In genomic region chr16:14309906-14310305, GRCh38 we compare ENCODE assay signal across 9 cellular contexts.
DNase-seq lines count a peak whose midpoint lies in the region; FAIRE-seq and TF ChIP-seq lines count a peak whose summit lies in the region.
"Had no signal": no experiment of that assay in that cellular context is flagged by ENCODE, and none has a peak within 500 bp of the region (broad histone marks: within the 10 kb centered on the region; RNA-seq: fewer than 3 reads in every experiment).

No MANE protein-coding gene starts in this region.

- peaks cover 1 to 18% (median 8%) of the 10 kb centered on the region in 11 experiments; a peak in 19 of 22 replicates for H3K27me3 ChIP-seq in BLaER1 treated with 17β-estradiol and CSF1 and Interleukin-3, amounts not matched to agents 10 nM and 100 nM
- H3K27me3 ChIP-seq in HUES6 (ENCODE audit: control insufficient read depth, insufficient read depth, low read length) (no peaks in the 10 kb centered on the region), astrocyte (ENCODE audit: insufficient read depth, low read length) (no peaks in the 10 kb centered on the region)

- CTCF ChIA-PET in HEK293T (lab: Yijun Ruan, JAX), result interaction anchor here (0.9 kb wide), 1 partner anchor 211 kb away, joined by 4 read pairs; no protein-coding TSS in a partner anchor

- intact Hi-C loops in kidney (cut with DNase I), result loop anchor here (10.0 kb wide), 1 partner anchor 215 kb away; no protein-coding TSS in a partner anchor

- peaks cover 48 to 78% (median 64%) of the 10 kb centered on the region in 10 experiments for H3K4me1 ChIP-seq in BLaER1 treated with 17β-estradiol and CSF1 and Interleukin-3, amounts not matched to agents 10 nM and 100 nM
- peaks cover 57% of the 10 kb centered on the region for H3K4me1 ChIP-seq in HUES6 (ENCODE audit: control insufficient read depth, insufficient read depth, low read length)
- peaks cover 14% of the 10 kb centered on the region for H3K4me1 ChIP-seq in astrocyte (ENCODE audit: insufficient read depth, low read length)
- peaks cover 56% of the 10 kb centered on the region for H3K4me1 ChIP-seq in mesodermal cell (ENCODE audit: control insufficient read depth, insufficient read depth, low read length, poor library complexity, severe bottlenecking)
- no peaks in the 10 kb centered on the region for H3K4me1 ChIP-seq in kidney (ENCODE audit: control insufficient read depth in 1 of 2, insufficient read depth in 1 of 2, low read depth in 1 of 2, low read length in 2 of 2)

- peak overlapping the region in 9 of 11 experiments; percentile 59 to 78 (median 70); a peak in 19 of 22 replicates for H3K9ac ChIP-seq in BLaER1 treated with 17β-estradiol and CSF1 and Interleukin-3, amounts not matched to agents 10 nM and 100 nM
- H3K9ac ChIP-seq in HUES6 (ENCODE audit: low read length), result no peak overlapping the region
- H3K9ac ChIP-seq in astrocyte (ENCODE audit: low read length), result peak overlapping the region; percentile 10
- H3K9ac ChIP-seq in kidney (ENCODE audit: low read length in 2 of 2), result no peak overlapping the region

- FAIRE-seq in astrocyte (lab: Jason Lieb, UNC) (no peak), kidney (lab: Jason Lieb, UNC) (no peak)

- no peak overlapping the region for H2AFZ ChIP-seq in astrocyte (ENCODE audit: low read depth, low read length)

- H3K36me3 ChIP-seq in BLaER1 treated with 17β-estradiol and CSF1 and Interleukin-3, amounts not matched to agents 10 nM and 100 nM, result no peaks in the 10 kb centered on the region
- no peaks in the 10 kb centered on the region for H3K36me3 ChIP-seq in HUES6 (ENCODE audit: control insufficient read depth, insufficient read depth, low read length)
- no peaks in the 10 kb centered on the region for H3K36me3 ChIP-seq in astrocyte (ENCODE audit: insufficient read depth, low read length)
- no peaks in the 10 kb centered on the region for H3K36me3 ChIP-seq in mesodermal cell (ENCODE audit: control insufficient read depth, insufficient read depth, low read length)
- no peaks in the 10 kb centered on the region for H3K36me3 ChIP-seq in kidney (ENCODE audit: control insufficient read depth in 1 of 2, insufficient read depth in 2 of 2, low read length in 2 of 2)

- H3K4me3 Mint-ChIP-seq in astrocyte (ENCODE audit: unreplicated experiment) (peak overlapping the region; percentile 22), glutamatergic neuron (ENCODE audit: unreplicated experiment) (no peak overlapping the region)
- H3K4me3 Mint-ChIP-seq: mesothelial cell of epicardium had no signal

- H3K27me3 Mint-ChIP-seq in astrocyte (ENCODE audit: low read depth, unreplicated experiment) (no peaks in the 10 kb centered on the region), glutamatergic neuron (ENCODE audit: unreplicated experiment) (peaks cover 1% of the 10 kb centered on the region)

- peaks cover 77% of the 10 kb centered on the region for H3K79me2 ChIP-seq in astrocyte (ENCODE audit: insufficient read depth, low read length)

- no peaks in the 10 kb centered on the region for H3K9me3 Mint-ChIP-seq in astrocyte (ENCODE audit: unreplicated experiment)
- H3K9me3 Mint-ChIP-seq in glutamatergic neuron (ENCODE audit: unreplicated experiment), result no peaks in the 10 kb centered on the region
- H3K9me3 Mint-ChIP-seq: mesothelial cell of epicardium had no signal

- H3K4me2 ChIP-seq in BLaER1 treated with 17β-estradiol and CSF1 and Interleukin-3, amounts not matched to agents 10 nM and 100 nM, result peak overlapping the region; percentile 74 to 95 (median 91)
- H3K4me2 ChIP-seq in astrocyte (ENCODE audit: low read length), result peak overlapping the region; percentile 62

- POLR2A ChIA-PET in HEK293T (lab: Yijun Ruan, JAX), result interaction anchor here (0.7 kb wide), 1 partner anchor 110 kb away, joined by 3 read pairs; no protein-coding TSS in a partner anchor

- peaks cover 60% of the 10 kb centered on the region for H3K4me1 Mint-ChIP-seq in astrocyte (ENCODE audit: low read depth, unreplicated experiment)
- H3K4me1 Mint-ChIP-seq in glutamatergic neuron (ENCODE audit: low read depth, unreplicated experiment), result peaks cover 17% of the 10 kb centered on the region

- no peak for TF ChIP-seq CTCF in astrocyte (IDR thresholded peaks at IDR 0.05; ENCODE audit: insufficient read depth, low read depth, low read length)
- no peak for TF ChIP-seq CTCF in kidney (IDR thresholded peaks at IDR 0.05; ENCODE audit: borderline replicate concordance, extremely low read depth, insufficient read depth)
- TF ChIP-seq CTCF in glutamatergic neuron (IDR thresholded peaks at IDR 0.05; ENCODE audit: partially characterized antibody, unreplicated experiment), result no peak

- peaks cover 0 to 30% (median 4%) of the 10 kb centered on the region in 11 experiments; a peak in 7 of 22 replicates for H4K20me1 ChIP-seq in BLaER1 treated with 17β-estradiol and CSF1 and Interleukin-3, amounts not matched to agents 10 nM and 100 nM
- H4K20me1 ChIP-seq in astrocyte (ENCODE audit: insufficient read depth, low read length), result peaks cover 82% of the 10 kb centered on the region

- 85 to 88% methylated on average over 9 to 10 of the region's 10 CpGs for WGBS in mesodermal cell (ENCODE audit: insufficient coverage in 2 of 2), 2 experiments

- DNase-seq in astrocyte (ENCODE audit: low read depth) (peak; percentile 67), HEK293T (ENCODE audit: extremely low spot score) (no peak), kidney (no peak), glutamatergic neuron (no peak), GM19240 (ENCODE audit: insufficient read length, low spot score) (no peak)

- H3K9me3 ChIP-seq in BLaER1 treated with 17β-estradiol and CSF1 and Interleukin-3, amounts not matched to agents 10 nM and 100 nM (replicated peaks in 1 of 11), result no peaks in the 10 kb centered on the region
- H3K9me3 ChIP-seq in HUES6 (ENCODE audit: control insufficient read depth, insufficient read depth, low read depth, low read length), result no peaks in the 10 kb centered on the region
- H3K9me3 ChIP-seq in astrocyte (ENCODE audit: insufficient read depth, low read depth, low read length), result no peaks in the 10 kb centered on the region
- H3K9me3 ChIP-seq in mesodermal cell (ENCODE audit: control insufficient read depth, low read length), result no peaks in the 10 kb centered on the region
- no peaks in the 10 kb centered on the region for H3K9me3 ChIP-seq in kidney (ENCODE audit: control insufficient read depth in 1 of 2, low read length in 2 of 2)

- H3K27ac Mint-ChIP-seq in astrocyte (ENCODE audit: unreplicated experiment), result peak overlapping the region; percentile 77
- H3K27ac Mint-ChIP-seq in glutamatergic neuron (ENCODE audit: unreplicated experiment), result no peak overlapping the region
- H3K27ac Mint-ChIP-seq: mesothelial cell of epicardium had no signal

- peak overlapping the region in 8 of 10 experiments; percentile 42 to 57 (median 50); a peak in 11 of 20 replicates for H3K4me3 ChIP-seq in BLaER1 treated with 17β-estradiol and CSF1 and Interleukin-3, amounts not matched to agents 10 nM and 100 nM
- H3K4me3 ChIP-seq in HUES6 (ENCODE audit: low read depth, low read length) (no peak overlapping the region), astrocyte (ENCODE audit: insufficient read depth, low read depth, low read length) (no peak overlapping the region), mesodermal cell (ENCODE audit: extremely low read depth, insufficient read depth, low read length, poor library complexity, severe bottlenecking) (no peak overlapping the region), kidney (ENCODE audit: low read length in 2 of 2) (no peak overlapping the region)

- peak overlapping the region in 10 of 11 experiments; percentile 51 to 89 (median 76); a peak in 20 of 22 replicates for H3K27ac ChIP-seq in BLaER1 treated with 17β-estradiol and CSF1 and Interleukin-3, amounts not matched to agents 10 nM and 100 nM
- H3K27ac ChIP-seq in HUES6 (ENCODE audit: low read depth, low read length) (peak overlapping the region; percentile 4; the same call in 1 of the 2 replicates), astrocyte (ENCODE audit: low read depth, low read length) (peak overlapping the region; percentile 2), mesodermal cell (ENCODE audit: low read depth, low read length, severe bottlenecking) (peak overlapping the region; percentile 67), kidney (ENCODE audit: low read depth in 2 of 2, low read length in 2 of 2) (no peak overlapping the region)

- peaks cover 7% of the 10 kb centered on the region for H3K36me3 Mint-ChIP-seq in astrocyte (ENCODE audit: low read depth, unreplicated experiment)
- no peaks in the 10 kb centered on the region for H3K36me3 Mint-ChIP-seq in glutamatergic neuron (ENCODE audit: unreplicated experiment)
- H3K36me3 Mint-ChIP-seq: mesothelial cell of epicardium had no signal

TF ChIP-seq in HEK293T, 16 proteins besides CTCF, POLR2A, EP300 and RAD21:
- no peak for TF ChIP-seq L3MBTL2 (conservative IDR thresholded peaks at IDR 0.05)
- TF ChIP-seq FOXA1 (IDR thresholded peaks at IDR 0.05), result no peak
- no peak for TF ChIP-seq PKNOX1 (IDR thresholded peaks at IDR 0.05)
- TF ChIP-seq SUZ12 (IDR thresholded peaks at IDR 0.05), result no peak
- no peak for TF ChIP-seq FOXK2 (IDR thresholded peaks at IDR 0.05)
- TF ChIP-seq NFRKB (IDR thresholded peaks at IDR 0.05), result no peak
- no peak for TF ChIP-seq CTBP1 (IDR thresholded peaks at IDR 0.05; ENCODE audit: borderline replicate concordance)
- TF ChIP-seq TARDBP (IDR thresholded peaks at IDR 0.05), result no peak
- TF ChIP-seq SP1 (IDR thresholded peaks at IDR 0.05), result no peak
- TF ChIP-seq LEF1 (IDR thresholded peaks at IDR 0.05; ENCODE audit: borderline replicate concordance), result no peak
- TF ChIP-seq ELF4 (IDR thresholded peaks at IDR 0.05), result no peak
TF ChIP-seq in HEK293T: peak in this region for 0.

Comparison
In these comparisons a context has a peak if more than half of its experiments do, and no peak if none do; other contexts are left out.
1. H3K27ac ChIP-seq: peak in BLaER1 treated with 17β-estradiol and CSF1 and Interleukin-3, amounts not matched to agents 10 nM and 100 nM (10 of 11), HUES6 (single experiment), astrocyte (single experiment) and mesodermal cell (single experiment); none in kidney (0 of 2).
2. H3K4me3 ChIP-seq: peak in BLaER1 treated with 17β-estradiol and CSF1 and Interleukin-3, amounts not matched to agents 10 nM and 100 nM (8 of 10); none in HUES6 (single experiment), astrocyte (single experiment), mesodermal cell (single experiment) and kidney (0 of 2).
3. H3K9ac ChIP-seq: peak in BLaER1 treated with 17β-estradiol and CSF1 and Interleukin-3, amounts not matched to agents 10 nM and 100 nM (9 of 11) and astrocyte (single experiment); none in HUES6 (single experiment) and kidney (0 of 2).